In genomic region chr18:76398899-76399612, GRCh38 we compare ENCODE assay signal across 8 cellular contexts.
DNase-seq lines count a peak whose midpoint lies in the region; ATAC-seq, FAIRE-seq and TF ChIP-seq lines count a peak whose summit lies in the region.

No MANE protein-coding gene starts in this region.

- H3K4me3 Mint-ChIP-seq in HFFc6 (no peak overlapping the region), glutamatergic neuron (ENCODE audit: unreplicated experiment) (peak overlapping the region; percentile 69)
- no peak overlapping the region for H3K4me3 Mint-ChIP-seq in activated naive CD4-positive, alpha-beta T cell treated with anti-CD3 and anti-CD28 coated beads, Interleukin-2, amount 10 ng/mL, durations not matched to agents 7 days and 5 days

- ATAC-seq in SK-N-SH treated with all-trans-retinoic acid at 6 μM for 48 hours = peak; percentile 93

- no peak for FAIRE-seq in urothelium cell line (lab: Jason Lieb, UNC)

- H3K27ac Mint-ChIP-seq in HFFc6 (peak overlapping the region; percentile 46; the same call in 1 of the 2 replicates), glutamatergic neuron (ENCODE audit: unreplicated experiment) (peak overlapping the region; percentile 91)
- no peak overlapping the region for H3K27ac Mint-ChIP-seq in activated naive CD4-positive, alpha-beta T cell treated with anti-CD3 and anti-CD28 coated beads, Interleukin-2, amount 10 ng/mL, durations not matched to agents 7 days and 5 days

- TF ChIP-seq CTCF in GM12872 (IDR thresholded peaks at IDR 0.05; ENCODE audit: insufficient read depth, low read depth, low read length) = peak; percentile 98
- peak; percentile 95 for TF ChIP-seq CTCF in HFFc6 (IDR thresholded peaks at IDR 0.05)
- TF ChIP-seq CTCF in glutamatergic neuron (IDR thresholded peaks at IDR 0.05; ENCODE audit: partially characterized antibody, unreplicated experiment) = peak; percentile 93

- H3K36me3 Mint-ChIP-seq in HFFc6 (ENCODE audit: low read depth) (peaks cover 15% of the 10 kb centered on the region), glutamatergic neuron (ENCODE audit: unreplicated experiment) (no peaks in the 10 kb centered on the region)
- no peaks in the 10 kb centered on the region for H3K36me3 Mint-ChIP-seq in activated naive CD4-positive, alpha-beta T cell treated with anti-CD3 and anti-CD28 coated beads, Interleukin-2, amount 10 ng/mL, durations not matched to agents 7 days and 5 days

- intact Hi-C loops in posterior vena cava (cut with DNase I) = loop anchor here in 1 of 2 donors (5.0 kb wide), 2 partner anchors 288 to 308 kb away; no protein-coding TSS in a partner anchor

- H3K27me3 Mint-ChIP-seq in HFFc6 (ENCODE audit: insufficient read depth) (peaks cover 4% of the 10 kb centered on the region), glutamatergic neuron (ENCODE audit: unreplicated experiment) (peaks cover 25% of the 10 kb centered on the region)
- peaks cover 19% of the 10 kb centered on the region for H3K27me3 Mint-ChIP-seq in activated naive CD4-positive, alpha-beta T cell treated with anti-CD3 and anti-CD28 coated beads, Interleukin-2, amount 10 ng/mL, durations not matched to agents 7 days and 5 days

- peaks cover 47% of the 10 kb centered on the region for H3K4me1 Mint-ChIP-seq in HFFc6 (ENCODE audit: low read depth)
- H3K4me1 Mint-ChIP-seq in activated naive CD4-positive, alpha-beta T cell treated with anti-CD3 and anti-CD28 coated beads, Interleukin-2, amount 10 ng/mL, durations not matched to agents 7 days and 5 days = peaks cover 4% of the 10 kb centered on the region
- peaks cover 67% of the 10 kb centered on the region for H3K4me1 Mint-ChIP-seq in glutamatergic neuron (ENCODE audit: low read depth, unreplicated experiment)

- H3K9me3 Mint-ChIP-seq in HFFc6 = no peaks in the 10 kb centered on the region
- H3K9me3 Mint-ChIP-seq in activated naive CD4-positive, alpha-beta T cell treated with anti-CD3 and anti-CD28 coated beads, Interleukin-2, amount 10 ng/mL, durations not matched to agents 7 days and 5 days = no peaks in the 10 kb centered on the region
- peaks cover 27% of the 10 kb centered on the region for H3K9me3 Mint-ChIP-seq in glutamatergic neuron (ENCODE audit: unreplicated experiment)

- CTCF ChIA-PET in activated naive CD4-positive, alpha-beta T cell treated with anti-CD3 and anti-CD28 coated beads, Interleukin-2, amount 10 ng/mL, durations not matched to agents 7 days and 5 days (lab: Charles Lee) = interaction anchor here (0.5 to 8.2 kb wide), 22 partner anchors 9 to 891 kb away, joined by 3 to 83 read pairs (median 4); no protein-coding TSS in a partner anchor

- peak; percentile 50 for DNase-seq in HFFc6
- peak; percentile 83 for DNase-seq in MV-4-11 (lab: John Stamatoyannopoulos, UW)
- DNase-seq in activated naive CD4-positive, alpha-beta T cell treated with anti-CD3 and anti-CD28 coated beads, Interleukin-2, amount 10 ng/mL, durations not matched to agents 7 days and 5 days = peak; percentile 81
- DNase-seq in glutamatergic neuron = peak; percentile 91
- peak; percentile 94 for DNase-seq in posterior vena cava (ENCODE audit: low spot score)
- DNase-seq in urothelium cell line (ENCODE audit: low spot score) = peak; percentile 82

TF ChIP-seq in SK-N-SH treated with all-trans-retinoic acid at 6 μM for 48 hours, 23 proteins besides CTCF, POLR2A, EP300 and RAD21:
- no peak for TF ChIP-seq SNAI2 (CRISPR knock-in tag; IDR thresholded peaks at IDR 0.05)
- no peak for TF ChIP-seq POU6F1 (CRISPR knock-in tag; IDR thresholded peaks at IDR 0.05; ENCODE audit: borderline replicate concordance, low read depth)
- no peak for TF ChIP-seq BACH2 (CRISPR knock-in tag; IDR thresholded peaks at IDR 0.05; ENCODE audit: borderline replicate concordance)
- TF ChIP-seq TCF4 (CRISPR knock-in tag; IDR thresholded peaks at IDR 0.05; ENCODE audit: borderline replicate concordance) = no peak
- no peak for TF ChIP-seq TSHZ2 (CRISPR knock-in tag; IDR thresholded peaks at IDR 0.05)
- TF ChIP-seq ISL1 (CRISPR knock-in tag; IDR thresholded peaks at IDR 0.05) = no peak
TF ChIP-seq in SK-N-SH treated with all-trans-retinoic acid at 6 μM for 48 hours: peak in this region for 0.

Comparison
In these comparisons a context has a peak if more than half of its experiments do, and no peak if none do; other contexts are left out.
1. Peak in every context shown above with its lines: DNase-seq and ATAC-seq.